ENCODE assay signal across 10 cellular contexts in genomic region chr7:5630670-5631069, GRCh38. TPM values are rescaled to one million over a fixed set of nuclear protein-coding genes. Genes with fewer than 3 reads are reported as not detected.
DNase-seq lines count a peak whose midpoint lies in the region; ATAC-seq and TF ChIP-seq lines count a peak whose summit lies in the region.
"Had no signal": no experiment of that assay in that cellular context is flagged by ENCODE, and none has a peak within 500 bp of the region (broad histone marks: within the 10 kb centered on the region; RNA-seq: fewer than 3 reads in every experiment).

No MANE protein-coding gene starts in this region.

- intact Hi-C loops in CD4-positive, alpha-beta T cell (cut with DNase I, micrococcal nuclease) = no loop called here
- intact Hi-C loops in activated CD4-positive, alpha-beta T cell treated with anti-CD3 and anti-CD28 coated beads, Interleukin-2, amount 10 ng/mL, durations not matched to agents 24 days and 14 days (cut with micrococcal nuclease) = no loop called here
- intact Hi-C loops in testis (cut with DNase I; ENCODE audit: low total_unique reads) = no loop called here

- H3K9me3 ChIP-seq in CD4-positive, alpha-beta T cell (ENCODE audit: control insufficient read depth, low read length) = no peaks in the 10 kb centered on the region
- H3K9me3 ChIP-seq in testis = no peaks in the 10 kb centered on the region
- H3K9me3 ChIP-seq: prostate gland had no signal

- H3K27me3 Mint-ChIP-seq in CD4-positive, alpha-beta T cell = no peaks in the 10 kb centered on the region
- no peaks in the 10 kb centered on the region for H3K27me3 Mint-ChIP-seq in activated CD4-positive, alpha-beta T cell treated with anti-CD3 and anti-CD28 coated beads, Interleukin-2, amount 10 ng/mL, durations not matched to agents 24 days and 14 days
- H3K27me3 Mint-ChIP-seq in central memory CD8-positive, alpha-beta T cell = no peaks in the 10 kb centered on the region

- H3K27ac Mint-ChIP-seq in CD4-positive, alpha-beta T cell = peak overlapping the region; percentile 73
- peak overlapping the region; percentile 41 for H3K27ac Mint-ChIP-seq in activated CD4-positive, alpha-beta T cell treated with anti-CD3 and anti-CD28 coated beads, Interleukin-2, amount 10 ng/mL, durations not matched to agents 24 days and 14 days
- H3K27ac Mint-ChIP-seq in central memory CD8-positive, alpha-beta T cell (ENCODE audit: low read depth) = no peak overlapping the region

- no peaks in the 10 kb centered on the region for H3K9me3 Mint-ChIP-seq in CD4-positive, alpha-beta T cell
- H3K9me3 Mint-ChIP-seq in activated CD4-positive, alpha-beta T cell treated with anti-CD3 and anti-CD28 coated beads, Interleukin-2, amount 10 ng/mL, durations not matched to agents 24 days and 14 days = no peaks in the 10 kb centered on the region
- H3K9me3 Mint-ChIP-seq in central memory CD8-positive, alpha-beta T cell = no peaks in the 10 kb centered on the region

- H3K4me1 Mint-ChIP-seq in CD4-positive, alpha-beta T cell (ENCODE audit: low read depth) = peaks cover 42% of the 10 kb centered on the region
- H3K4me1 Mint-ChIP-seq in activated CD4-positive, alpha-beta T cell treated with anti-CD3 and anti-CD28 coated beads, Interleukin-2, amount 10 ng/mL, durations not matched to agents 24 days and 14 days = peaks cover 25% of the 10 kb centered on the region
- peaks cover 33% of the 10 kb centered on the region for H3K4me1 Mint-ChIP-seq in central memory CD8-positive, alpha-beta T cell

- no peak overlapping the region for H3K4me3 ChIP-seq in testis
- H3K4me3 ChIP-seq: prostate gland had no signal

- no peaks in the 10 kb centered on the region for H3K27me3 ChIP-seq in CD4-positive, alpha-beta T cell (ENCODE audit: control insufficient read depth, insufficient read depth, low read length)
- no peaks in the 10 kb centered on the region for H3K27me3 ChIP-seq in testis

- ATAC-seq in CD4-positive, alpha-beta T cell (ENCODE audit: poor library complexity) = peak; percentile 77
- ATAC-seq in central memory CD8-positive, alpha-beta T cell (replicated peaks; ENCODE audit: extremely low read depth, poor library complexity, severe bottlenecking) = peak; percentile 87
- ATAC-seq in GM21360 (IDR thresholded peaks at IDR 0.05; ENCODE audit: unreplicated experiment) = no peak

- no peak for TF ChIP-seq CTCF in CD4-positive, alpha-beta T cell (IDR thresholded peaks at IDR 0.05)
- no peak for TF ChIP-seq CTCF in testis (IDR thresholded peaks at IDR 0.05)

- no peak for TF ChIP-seq POLR2A in testis (IDR thresholded peaks at IDR 0.05)

- in situ Hi-C loops in ACHN (cut with HindIII; ENCODE audit: low pct_ligation_motif_present, low pct_unique_long_range_greater_than_20kb, low sequenced_read_pairs) = no loop called here

- H3K4me1 ChIP-seq in testis = peaks cover 39% of the 10 kb centered on the region

- CTCF ChIA-PET in CD4-positive, alpha-beta T cell (lab: Charles Lee) = interaction anchor here (0.7 to 1.5 kb wide), 3 partner anchors 11 to 151 kb away, joined by 3 to 4 read pairs (median 4); partner anchors contain the start of gene RNF216

- peak overlapping the region; percentile 34 for H3K27ac ChIP-seq in CD4-positive, alpha-beta T cell (ENCODE audit: low read depth, low read length)
- H3K27ac ChIP-seq in testis = no peak overlapping the region
- H3K27ac ChIP-seq: prostate gland had no signal

- 67 to 88% methylated on average over 4 to 7 of the region's 7 CpGs for WGBS in testis, 2 donors

- POLR2A ChIA-PET in CD4-positive, alpha-beta T cell (lab: Charles Lee) = interaction anchor here (1.2 kb wide), 1 partner anchor 35 kb away, joined by 4 read pairs; no protein-coding TSS in a partner anchor

- H3K36me3 ChIP-seq in testis (ENCODE audit: low read depth, missing control alignments) = no peaks in the 10 kb centered on the region
- H3K36me3 ChIP-seq: prostate gland had no signal

- DNase-seq in CD4-positive, alpha-beta T cell = peak in 8 of 10 experiments; percentile 5 to 42 (median 20)
- peak; percentile 72 for DNase-seq in activated CD4-positive, alpha-beta T cell treated with anti-CD3 and anti-CD28 coated beads, Interleukin-2, amount 10 ng/mL, durations not matched to agents 24 days and 14 days
- DNase-seq in central memory CD8-positive, alpha-beta T cell (ENCODE audit: low spot score in 2 of 2) = peak in 1 of 2 donors; percentile 45
- peak; percentile 23 for DNase-seq in stimulated activated CD4-positive, alpha-beta T cell treated with anti-CD3 and anti-CD28 coated beads, Interleukin-12 subunit alpha, Interleukin-12 subunit beta, amount 100 ng/mL, for 4 hours
- no peak for DNase-seq in NCI-H1417 treated with DMSO at 0.1 percent for 48 hours (lab: John Stamatoyannopoulos, UW)
- DNase-seq in ACHN = no peak
- no peak for DNase-seq in testis
- DNase-seq: DMS53 had no signal

- peaks cover 68% of the 10 kb centered on the region for H3K36me3 Mint-ChIP-seq in CD4-positive, alpha-beta T cell (ENCODE audit: low read depth)
- H3K36me3 Mint-ChIP-seq in activated CD4-positive, alpha-beta T cell treated with anti-CD3 and anti-CD28 coated beads, Interleukin-2, amount 10 ng/mL, durations not matched to agents 24 days and 14 days (ENCODE audit: low read depth) = peaks cover 21% of the 10 kb centered on the region
- H3K36me3 Mint-ChIP-seq in central memory CD8-positive, alpha-beta T cell (ENCODE audit: insufficient read depth) = peaks cover 25% of the 10 kb centered on the region

- no peak overlapping the region for H3K4me3 Mint-ChIP-seq in CD4-positive, alpha-beta T cell
- H3K4me3 Mint-ChIP-seq in activated CD4-positive, alpha-beta T cell treated with anti-CD3 and anti-CD28 coated beads, Interleukin-2, amount 10 ng/mL, durations not matched to agents 24 days and 14 days = no peak overlapping the region
- peak overlapping the region; percentile 43 for H3K4me3 Mint-ChIP-seq in central memory CD8-positive, alpha-beta T cell

RNA-seq across cellular contexts. Expression of gene FSCN1, which starts 38.1 kb away (rescaled TPM):
- 1 to 10 TPM; 6.5 to 7.0 TPM for total RNA-seq in CD4-positive, alpha-beta T cell
- 39.3 and 41.2 TPM in 2 replicates for total RNA-seq in activated CD4-positive, alpha-beta T cell treated with anti-CD3 and anti-CD28 coated beads, Interleukin-2, amount 10 ng/mL, durations not matched to agents 24 days and 14 days
- total RNA-seq in testis = 100 to 1,000 TPM; 210 to 293 TPM
- polyA plus RNA-seq in testis (ENCODE audit: insufficient read depth, low read depth, low replicate concordance) = 75.5 TPM

Comparison
In these comparisons a context has a peak if more than half of its experiments do, and no peak if none do; other contexts are left out.
1. DNase-seq: peak in CD4-positive, alpha-beta T cell (8 of 10), activated CD4-positive, alpha-beta T cell treated with anti-CD3 and anti-CD28 coated beads, Interleukin-2, amount 10 ng/mL, durations not matched to agents 24 days and 14 days (single experiment) and stimulated activated CD4-positive, alpha-beta T cell treated with anti-CD3 and anti-CD28 coated beads, Interleukin-12 subunit alpha, Interleukin-12 subunit beta, amount 100 ng/mL, for 4 hours (single experiment); none in NCI-H1417 treated with DMSO at 0.1 percent for 48 hours (single experiment), ACHN (single experiment) and testis (single experiment).